In the genomic region with DNA sequence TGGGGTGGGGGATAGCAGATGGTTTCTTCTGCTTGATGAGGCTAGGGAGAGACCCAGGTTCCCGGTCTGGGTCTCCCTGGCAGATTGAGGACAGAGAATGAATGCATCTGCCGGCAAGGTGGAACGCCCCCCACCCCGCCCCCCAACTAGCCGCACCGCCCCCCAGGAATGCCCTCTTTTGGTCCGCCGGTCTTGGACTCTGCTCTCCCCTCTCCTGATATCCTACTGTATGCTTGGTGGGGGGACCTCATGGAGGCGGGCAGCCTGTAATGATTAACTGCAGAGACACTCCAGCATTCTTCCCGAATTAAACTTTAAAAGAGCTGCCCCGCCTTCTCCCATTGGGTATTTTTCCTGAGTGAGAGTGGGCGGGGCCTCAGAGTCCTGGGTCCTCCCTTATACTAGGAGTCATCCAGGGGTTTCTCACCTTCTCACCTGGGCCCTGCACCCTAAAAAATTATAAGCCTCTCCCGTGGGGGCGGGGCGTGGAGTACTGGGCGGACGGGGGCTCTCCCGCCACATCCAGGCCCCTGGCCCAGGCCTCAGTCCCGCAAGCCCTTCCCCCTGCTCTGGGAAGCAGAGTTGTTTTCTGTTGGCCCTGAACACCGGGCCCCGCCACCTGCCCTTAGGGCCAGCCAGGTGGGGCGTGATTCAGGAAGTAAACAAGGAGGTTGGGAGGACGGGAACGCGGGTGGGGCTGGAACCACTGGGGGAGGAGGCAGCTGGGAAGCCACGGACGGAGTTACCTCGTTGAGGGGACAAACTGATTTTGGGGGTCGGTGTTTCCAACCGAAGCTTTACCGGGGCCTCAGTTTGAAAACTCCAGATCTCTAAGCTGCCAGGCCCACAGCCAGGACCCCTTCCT, we compare ENCODE assay signal across 1 cellular context.
A peak's percentile ranks its signal among the peaks of the same experiment; 100 is the strongest.
TF ChIP-seq lines count a peak whose summit lies in the region.

No MANE protein-coding gene starts in this region.

TF ChIP-seq in HepG2, 621 proteins besides CTCF, POLR2A, EP300 and RAD21 (continued from another document and continues in another):
- TF ChIP-seq, protein P1, sequence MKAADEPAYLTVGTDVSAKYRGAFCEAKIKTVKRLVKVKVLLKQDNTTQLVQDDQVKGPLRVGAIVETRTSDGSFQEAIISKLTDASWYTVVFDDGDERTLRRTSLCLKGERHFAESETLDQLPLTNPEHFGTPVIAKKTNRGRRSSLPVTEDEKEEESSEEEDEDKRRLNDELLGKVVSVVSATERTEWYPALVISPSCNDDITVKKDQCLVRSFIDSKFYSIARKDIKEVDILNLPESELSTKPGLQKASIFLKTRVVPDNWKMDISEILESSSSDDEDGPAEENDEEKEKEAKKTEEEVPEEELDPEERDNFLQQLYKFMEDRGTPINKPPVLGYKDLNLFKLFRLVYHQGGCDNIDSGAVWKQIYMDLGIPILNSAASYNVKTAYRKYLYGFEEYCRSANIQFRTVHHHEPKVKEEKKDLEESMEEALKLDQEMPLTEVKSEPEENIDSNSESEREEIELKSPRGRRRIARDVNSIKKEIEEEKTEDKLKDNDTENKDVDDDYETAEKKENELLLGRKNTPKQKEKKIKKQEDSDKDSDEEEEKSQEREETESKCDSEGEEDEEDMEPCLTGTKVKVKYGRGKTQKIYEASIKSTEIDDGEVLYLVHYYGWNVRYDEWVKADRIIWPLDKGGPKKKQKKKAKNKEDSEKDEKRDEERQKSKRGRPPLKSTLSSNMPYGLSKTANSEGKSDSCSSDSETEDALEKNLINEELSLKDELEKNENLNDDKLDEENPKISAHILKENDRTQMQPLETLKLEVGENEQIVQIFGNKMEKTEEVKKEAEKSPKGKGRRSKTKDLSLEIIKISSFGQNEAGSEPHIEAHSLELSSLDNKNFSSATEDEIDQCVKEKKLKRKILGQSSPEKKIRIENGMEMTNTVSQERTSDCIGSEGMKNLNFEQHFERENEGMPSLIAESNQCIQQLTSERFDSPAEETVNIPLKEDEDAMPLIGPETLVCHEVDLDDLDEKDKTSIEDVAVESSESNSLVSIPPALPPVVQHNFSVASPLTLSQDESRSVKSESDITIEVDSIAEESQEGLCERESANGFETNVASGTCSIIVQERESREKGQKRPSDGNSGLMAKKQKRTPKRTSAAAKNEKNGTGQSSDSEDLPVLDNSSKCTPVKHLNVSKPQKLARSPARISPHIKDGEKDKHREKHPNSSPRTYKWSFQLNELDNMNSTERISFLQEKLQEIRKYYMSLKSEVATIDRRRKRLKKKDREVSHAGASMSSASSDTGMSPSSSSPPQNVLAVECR (CRISPR knock-in tag; IDR thresholded peaks at IDR 0.05; ENCODE audit: borderline replicate concordance): peak; percentile 81
- TF ChIP-seq ZNF3 (CRISPR knock-in tag; IDR thresholded peaks at IDR 0.05) (no peak), JUN (CRISPR knock-in tag; IDR thresholded peaks at IDR 0.05) (no peak), ZNF367 (CRISPR knock-in tag; IDR thresholded peaks at IDR 0.05; ENCODE audit: borderline replicate concordance) (no peak; the same call in 1 of the 2 replicates), HMG20B (CRISPR knock-in tag; conservative IDR thresholded peaks at IDR 0.05) (peak; percentile 64; the same call in 1 of the 2 replicates), KAT8 (CRISPR knock-in tag; IDR thresholded peaks at IDR 0.05) (peak; percentile 85), ZNF619 (CRISPR knock-in tag; IDR thresholded peaks at IDR 0.05) (no peak), ZNF792 (CRISPR knock-in tag; IDR thresholded peaks at IDR 0.05) (peak; percentile 23; the same call in 1 of the 2 replicates), REL (CRISPR knock-in tag; conservative IDR thresholded peaks at IDR 0.05) (no peak), HOXA3 (CRISPR knock-in tag; IDR thresholded peaks at IDR 0.05) (peak; percentile 36; the same call in 1 of the 2 replicates), NRL (CRISPR knock-in tag; IDR thresholded peaks at IDR 0.05; ENCODE audit: borderline replicate concordance) (peak; percentile 21; the same call in 1 of the 2 replicates), WIZ (CRISPR knock-in tag; IDR thresholded peaks at IDR 0.05) (0 out of 2 replicates have a peak, but pooled peaks have one; percentile 57), MBD4 (IDR thresholded peaks at IDR 0.05; ENCODE audit: borderline replicate concordance, low read length) (no peak), FOXC1 (CRISPR knock-in tag; IDR thresholded peaks at IDR 0.05; ENCODE audit: borderline replicate concordance) (peak; percentile 83; the same call in 1 of the 2 replicates), HNRNPL (IDR thresholded peaks at IDR 0.05; ENCODE audit: low read depth, low read length) (peak; percentile 71; the same call in 1 of the 2 replicates), RORA (CRISPR knock-in tag; IDR thresholded peaks at IDR 0.05) (no peak), ZNF329 (CRISPR knock-in tag; IDR thresholded peaks at IDR 0.05; ENCODE audit: low read depth) (no peak), ZNF891 (CRISPR knock-in tag; IDR thresholded peaks at IDR 0.05) (no peak), PPARG (CRISPR knock-in tag; conservative IDR thresholded peaks at IDR 0.05) (no peak; the same call in 1 of the 2 replicates), ZNF674 (CRISPR knock-in tag; IDR thresholded peaks at IDR 0.05; ENCODE audit: low read depth) (no peak)
- TF ChIP-seq, protein P2, sequence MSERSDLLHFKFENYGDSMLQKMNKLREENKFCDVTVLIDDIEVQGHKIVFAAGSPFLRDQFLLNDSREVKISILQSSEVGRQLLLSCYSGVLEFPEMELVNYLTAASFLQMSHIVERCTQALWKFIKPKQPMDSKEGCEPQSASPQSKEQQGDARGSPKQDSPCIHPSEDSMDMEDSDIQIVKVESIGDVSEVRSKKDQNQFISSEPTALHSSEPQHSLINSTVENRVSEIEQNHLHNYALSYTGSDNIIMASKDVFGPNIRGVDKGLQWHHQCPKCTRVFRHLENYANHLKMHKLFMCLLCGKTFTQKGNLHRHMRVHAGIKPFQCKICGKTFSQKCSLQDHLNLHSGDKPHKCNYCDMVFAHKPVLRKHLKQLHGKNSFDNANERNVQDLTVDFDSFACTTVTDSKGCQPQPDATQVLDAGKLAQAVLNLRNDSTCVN (CRISPR knock-in tag; IDR thresholded peaks at IDR 0.05; ENCODE audit: borderline replicate concordance): peak; percentile 74; the same call in 1 of the 2 replicates
- TF ChIP-seq, protein P3, sequence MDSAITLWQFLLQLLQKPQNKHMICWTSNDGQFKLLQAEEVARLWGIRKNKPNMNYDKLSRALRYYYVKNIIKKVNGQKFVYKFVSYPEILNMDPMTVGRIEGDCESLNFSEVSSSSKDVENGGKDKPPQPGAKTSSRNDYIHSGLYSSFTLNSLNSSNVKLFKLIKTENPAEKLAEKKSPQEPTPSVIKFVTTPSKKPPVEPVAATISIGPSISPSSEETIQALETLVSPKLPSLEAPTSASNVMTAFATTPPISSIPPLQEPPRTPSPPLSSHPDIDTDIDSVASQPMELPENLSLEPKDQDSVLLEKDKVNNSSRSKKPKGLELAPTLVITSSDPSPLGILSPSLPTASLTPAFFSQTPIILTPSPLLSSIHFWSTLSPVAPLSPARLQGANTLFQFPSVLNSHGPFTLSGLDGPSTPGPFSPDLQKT (CRISPR knock-in tag; IDR thresholded peaks at IDR 0.05; ENCODE audit: borderline replicate concordance): no peak
- TF ChIP-seq, protein P4, sequence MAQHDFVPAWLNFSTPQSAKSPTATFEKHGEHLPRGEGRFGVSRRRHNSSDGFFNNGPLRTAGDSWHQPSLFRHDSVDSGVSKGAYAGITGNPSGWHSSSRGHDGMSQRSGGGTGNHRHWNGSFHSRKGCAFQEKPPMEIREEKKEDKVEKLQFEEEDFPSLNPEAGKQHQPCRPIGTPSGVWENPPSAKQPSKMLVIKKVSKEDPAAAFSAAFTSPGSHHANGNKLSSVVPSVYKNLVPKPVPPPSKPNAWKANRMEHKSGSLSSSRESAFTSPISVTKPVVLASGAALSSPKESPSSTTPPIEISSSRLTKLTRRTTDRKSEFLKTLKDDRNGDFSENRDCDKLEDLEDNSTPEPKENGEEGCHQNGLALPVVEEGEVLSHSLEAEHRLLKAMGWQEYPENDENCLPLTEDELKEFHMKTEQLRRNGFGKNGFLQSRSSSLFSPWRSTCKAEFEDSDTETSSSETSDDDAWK (CRISPR knock-in tag; IDR thresholded peaks at IDR 0.05): no peak
- TF ChIP-seq, protein P5, sequence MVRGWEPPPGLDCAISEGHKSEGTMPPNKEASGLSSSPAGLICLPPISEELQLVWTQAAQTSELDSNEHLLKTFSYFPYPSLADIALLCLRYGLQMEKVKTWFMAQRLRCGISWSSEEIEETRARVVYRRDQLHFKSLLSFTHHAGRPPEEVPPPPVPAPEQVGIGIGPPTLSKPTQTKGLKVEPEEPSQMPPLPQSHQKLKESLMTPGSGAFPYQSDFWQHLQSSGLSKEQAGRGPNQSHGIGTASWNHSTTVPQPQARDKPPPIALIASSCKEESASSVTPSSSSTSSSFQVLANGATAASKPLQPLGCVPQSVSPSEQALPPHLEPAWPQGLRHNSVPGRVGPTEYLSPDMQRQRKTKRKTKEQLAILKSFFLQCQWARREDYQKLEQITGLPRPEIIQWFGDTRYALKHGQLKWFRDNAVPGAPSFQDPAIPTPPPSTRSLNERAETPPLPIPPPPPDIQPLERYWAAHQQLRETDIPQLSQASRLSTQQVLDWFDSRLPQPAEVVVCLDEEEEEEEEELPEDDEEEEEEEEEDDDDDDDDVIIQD (CRISPR knock-in tag; IDR thresholded peaks at IDR 0.05; ENCODE audit: low read depth): no peak
- TF ChIP-seq, protein P6, sequence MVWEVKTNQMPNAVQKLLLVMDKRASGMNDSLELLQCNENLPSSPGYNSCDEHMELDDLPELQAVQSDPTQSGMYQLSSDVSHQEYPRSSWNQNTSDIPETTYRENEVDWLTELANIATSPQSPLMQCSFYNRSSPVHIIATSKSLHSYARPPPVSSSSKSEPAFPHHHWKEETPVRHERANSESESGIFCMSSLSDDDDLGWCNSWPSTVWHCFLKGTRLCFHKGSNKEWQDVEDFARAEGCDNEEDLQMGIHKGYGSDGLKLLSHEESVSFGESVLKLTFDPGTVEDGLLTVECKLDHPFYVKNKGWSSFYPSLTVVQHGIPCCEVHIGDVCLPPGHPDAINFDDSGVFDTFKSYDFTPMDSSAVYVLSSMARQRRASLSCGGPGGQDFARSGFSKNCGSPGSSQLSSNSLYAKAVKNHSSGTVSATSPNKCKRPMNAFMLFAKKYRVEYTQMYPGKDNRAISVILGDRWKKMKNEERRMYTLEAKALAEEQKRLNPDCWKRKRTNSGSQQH (CRISPR knock-in tag; IDR thresholded peaks at IDR 0.05; ENCODE audit: low read depth): peak; percentile 37; the same call in 1 of the 2 replicates
- TF ChIP-seq, protein P7, sequence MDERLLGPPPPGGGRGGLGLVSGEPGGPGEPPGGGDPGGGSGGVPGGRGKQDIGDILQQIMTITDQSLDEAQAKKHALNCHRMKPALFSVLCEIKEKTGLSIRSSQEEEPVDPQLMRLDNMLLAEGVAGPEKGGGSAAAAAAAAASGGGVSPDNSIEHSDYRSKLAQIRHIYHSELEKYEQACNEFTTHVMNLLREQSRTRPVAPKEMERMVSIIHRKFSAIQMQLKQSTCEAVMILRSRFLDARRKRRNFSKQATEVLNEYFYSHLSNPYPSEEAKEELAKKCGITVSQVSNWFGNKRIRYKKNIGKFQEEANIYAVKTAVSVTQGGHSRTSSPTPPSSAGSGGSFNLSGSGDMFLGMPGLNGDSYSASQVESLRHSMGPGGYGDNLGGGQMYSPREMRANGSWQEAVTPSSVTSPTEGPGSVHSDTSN (CRISPR knock-in tag; IDR thresholded peaks at IDR 0.05): no peak
- TF ChIP-seq, protein P8, sequence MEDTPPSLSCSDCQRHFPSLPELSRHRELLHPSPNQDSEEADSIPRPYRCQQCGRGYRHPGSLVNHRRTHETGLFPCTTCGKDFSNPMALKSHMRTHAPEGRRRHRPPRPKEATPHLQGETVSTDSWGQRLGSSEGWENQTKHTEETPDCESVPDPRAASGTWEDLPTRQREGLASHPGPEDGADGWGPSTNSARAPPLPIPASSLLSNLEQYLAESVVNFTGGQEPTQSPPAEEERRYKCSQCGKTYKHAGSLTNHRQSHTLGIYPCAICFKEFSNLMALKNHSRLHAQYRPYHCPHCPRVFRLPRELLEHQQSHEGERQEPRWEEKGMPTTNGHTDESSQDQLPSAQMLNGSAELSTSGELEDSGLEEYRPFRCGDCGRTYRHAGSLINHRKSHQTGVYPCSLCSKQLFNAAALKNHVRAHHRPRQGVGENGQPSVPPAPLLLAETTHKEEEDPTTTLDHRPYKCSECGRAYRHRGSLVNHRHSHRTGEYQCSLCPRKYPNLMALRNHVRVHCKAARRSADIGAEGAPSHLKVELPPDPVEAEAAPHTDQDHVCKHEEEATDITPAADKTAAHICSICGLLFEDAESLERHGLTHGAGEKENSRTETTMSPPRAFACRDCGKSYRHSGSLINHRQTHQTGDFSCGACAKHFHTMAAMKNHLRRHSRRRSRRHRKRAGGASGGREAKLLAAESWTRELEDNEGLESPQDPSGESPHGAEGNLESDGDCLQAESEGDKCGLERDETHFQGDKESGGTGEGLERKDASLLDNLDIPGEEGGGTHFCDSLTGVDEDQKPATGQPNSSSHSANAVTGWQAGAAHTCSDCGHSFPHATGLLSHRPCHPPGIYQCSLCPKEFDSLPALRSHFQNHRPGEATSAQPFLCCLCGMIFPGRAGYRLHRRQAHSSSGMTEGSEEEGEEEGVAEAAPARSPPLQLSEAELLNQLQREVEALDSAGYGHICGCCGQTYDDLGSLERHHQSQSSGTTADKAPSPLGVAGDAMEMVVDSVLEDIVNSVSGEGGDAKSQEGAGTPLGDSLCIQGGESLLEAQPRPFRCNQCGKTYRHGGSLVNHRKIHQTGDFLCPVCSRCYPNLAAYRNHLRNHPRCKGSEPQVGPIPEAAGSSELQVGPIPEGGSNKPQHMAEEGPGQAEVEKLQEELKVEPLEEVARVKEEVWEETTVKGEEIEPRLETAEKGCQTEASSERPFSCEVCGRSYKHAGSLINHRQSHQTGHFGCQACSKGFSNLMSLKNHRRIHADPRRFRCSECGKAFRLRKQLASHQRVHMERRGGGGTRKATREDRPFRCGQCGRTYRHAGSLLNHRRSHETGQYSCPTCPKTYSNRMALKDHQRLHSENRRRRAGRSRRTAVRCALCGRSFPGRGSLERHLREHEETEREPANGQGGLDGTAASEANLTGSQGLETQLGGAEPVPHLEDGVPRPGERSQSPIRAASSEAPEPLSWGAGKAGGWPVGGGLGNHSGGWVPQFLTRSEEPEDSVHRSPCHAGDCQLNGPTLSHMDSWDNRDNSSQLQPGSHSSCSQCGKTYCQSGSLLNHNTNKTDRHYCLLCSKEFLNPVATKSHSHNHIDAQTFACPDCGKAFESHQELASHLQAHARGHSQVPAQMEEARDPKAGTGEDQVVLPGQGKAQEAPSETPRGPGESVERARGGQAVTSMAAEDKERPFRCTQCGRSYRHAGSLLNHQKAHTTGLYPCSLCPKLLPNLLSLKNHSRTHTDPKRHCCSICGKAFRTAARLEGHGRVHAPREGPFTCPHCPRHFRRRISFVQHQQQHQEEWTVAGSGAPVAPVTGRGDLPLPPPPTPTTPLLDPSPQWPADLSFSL (CRISPR knock-in tag; IDR thresholded peaks at IDR 0.05): no peak
